Comparison of ENCODE assay signal across 21 cellular contexts in genomic region chr12:47041327-47041726, GRCh38. TPM values are rescaled to one million over a fixed set of nuclear protein-coding genes. Genes with fewer than 3 reads are reported as not detected.
DNase-seq lines count a peak whose midpoint lies in the region; TF ChIP-seq lines count a peak whose summit lies in the region.
"Had no signal": no experiment of that assay in that cellular context is flagged by ENCODE, and none has a peak within 500 bp of the region (broad histone marks: within the 10 kb centered on the region; RNA-seq: fewer than 3 reads in every experiment).

No MANE protein-coding gene starts in this region.

- H3K4me3 Mint-ChIP-seq in activated CD4-positive, alpha-beta memory T cell treated with anti-CD3 and anti-CD28 coated beads for 36 hours, result no peak overlapping the region
- no peak overlapping the region for H3K4me3 Mint-ChIP-seq in activated CD4-positive, alpha-beta memory T cell treated with anti-CD3 and anti-CD28 coated beads, Interleukin-2, amount 10 ng/mL, durations not matched to agents 7 days and 5 days
- H3K4me3 Mint-ChIP-seq in progenitor cell of endocrine pancreas (ENCODE audit: low read depth), result no peak overlapping the region
- H3K4me3 Mint-ChIP-seq: CD14-positive monocyte; CD4-positive, alpha-beta T cell; CD8-positive, alpha-beta memory T cell; GM23338; H9 had no signal

- peaks cover 3% of the 10 kb centered on the region for H3K27me3 Mint-ChIP-seq in activated CD4-positive, alpha-beta memory T cell treated with anti-CD3 and anti-CD28 coated beads for 36 hours
- H3K27me3 Mint-ChIP-seq in activated CD4-positive, alpha-beta memory T cell treated with anti-CD3 and anti-CD28 coated beads, Interleukin-2, amount 10 ng/mL, durations not matched to agents 7 days and 5 days, result peaks cover 11% of the 10 kb centered on the region
- no peaks in the 10 kb centered on the region for H3K27me3 Mint-ChIP-seq in progenitor cell of endocrine pancreas
- H3K27me3 Mint-ChIP-seq: CD4-positive, alpha-beta T cell had no signal

- H3K36me3 Mint-ChIP-seq in activated CD4-positive, alpha-beta memory T cell treated with anti-CD3 and anti-CD28 coated beads for 36 hours, result no peaks in the 10 kb centered on the region
- no peaks in the 10 kb centered on the region for H3K36me3 Mint-ChIP-seq in activated CD4-positive, alpha-beta memory T cell treated with anti-CD3 and anti-CD28 coated beads, Interleukin-2, amount 10 ng/mL, durations not matched to agents 7 days and 5 days (ENCODE audit: low read depth)
- H3K36me3 Mint-ChIP-seq in progenitor cell of endocrine pancreas (ENCODE audit: insufficient read depth), result peaks cover 5% of the 10 kb centered on the region
- H3K36me3 Mint-ChIP-seq: CD14-positive monocyte; CD8-positive, alpha-beta memory T cell had no signal

- no peak for TF ChIP-seq POLR2A in adrenal gland (IDR thresholded peaks at IDR 0.05)

- POLR2A ChIA-PET in activated CD4-positive, alpha-beta memory T cell treated with anti-CD3 and anti-CD28 coated beads for 36 hours (lab: Charles Lee), result no interaction called here
- POLR2A ChIA-PET in activated CD4-positive, alpha-beta memory T cell treated with anti-CD3 and anti-CD28 coated beads, Interleukin-2, amount 10 ng/mL, durations not matched to agents 7 days and 5 days (lab: Charles Lee), result no interaction called here

- H3K36me3 ChIP-seq in adrenal gland (replicated peaks in 1 of 2), result no peaks in the 10 kb centered on the region
- H3K36me3 ChIP-seq: BE2C; BLaER1 treated with 17β-estradiol and CSF1 and Interleukin-3, amounts not matched to agents 10 nM and 100 nM had no signal

- TF ChIP-seq CTCF in adrenal gland (IDR thresholded peaks at IDR 0.05) (no peak), progenitor cell of endocrine pancreas (IDR thresholded peaks at IDR 0.05; ENCODE audit: unreplicated experiment) (no peak)

- CTCF ChIA-PET in activated CD4-positive, alpha-beta memory T cell treated with anti-CD3 and anti-CD28 coated beads for 36 hours (lab: Charles Lee), result interaction anchor here (1.1 to 1.7 kb wide), 3 partner anchors 9 to 356 kb away, joined by 3 to 11 read pairs (median 3); no protein-coding TSS in a partner anchor
- CTCF ChIA-PET in activated CD4-positive, alpha-beta memory T cell treated with anti-CD3 and anti-CD28 coated beads, Interleukin-2, amount 10 ng/mL, durations not matched to agents 7 days and 5 days (lab: Charles Lee), result interaction anchor here (2.6 kb wide), 1 partner anchor 8 kb away, joined by 11 read pairs; no protein-coding TSS in a partner anchor

- peaks cover 0 to 5% of the 10 kb centered on the region in 2 donors for H3K4me1 ChIP-seq in adrenal gland (replicated peaks in 1 of 2)
- H3K4me1 ChIP-seq: BE2C had no signal

- H3K9me3 Mint-ChIP-seq in activated CD4-positive, alpha-beta memory T cell treated with anti-CD3 and anti-CD28 coated beads for 36 hours, result no peaks in the 10 kb centered on the region
- no peaks in the 10 kb centered on the region for H3K9me3 Mint-ChIP-seq in activated CD4-positive, alpha-beta memory T cell treated with anti-CD3 and anti-CD28 coated beads, Interleukin-2, amount 10 ng/mL, durations not matched to agents 7 days and 5 days
- H3K9me3 Mint-ChIP-seq in progenitor cell of endocrine pancreas (ENCODE audit: low read depth), result peaks cover 20% of the 10 kb centered on the region
- H3K9me3 Mint-ChIP-seq: CD4-positive, alpha-beta T cell; CD8-positive, alpha-beta memory T cell; GM23338 had no signal

- H3K4me1 Mint-ChIP-seq in activated CD4-positive, alpha-beta memory T cell treated with anti-CD3 and anti-CD28 coated beads for 36 hours (ENCODE audit: low read depth), result peaks cover 5% of the 10 kb centered on the region
- no peaks in the 10 kb centered on the region for H3K4me1 Mint-ChIP-seq in activated CD4-positive, alpha-beta memory T cell treated with anti-CD3 and anti-CD28 coated beads, Interleukin-2, amount 10 ng/mL, durations not matched to agents 7 days and 5 days
- peaks cover 15% of the 10 kb centered on the region for H3K4me1 Mint-ChIP-seq in progenitor cell of endocrine pancreas (ENCODE audit: low read depth)
- H3K4me1 Mint-ChIP-seq: CD8-positive, alpha-beta memory T cell; GM23338; H9 had no signal

- peak overlapping the region in 1 of 5 donors; percentile 33 for H3K27ac ChIP-seq in adrenal gland
- H3K27ac ChIP-seq: 22Rv1; BLaER1 treated with 17β-estradiol and CSF1 and Interleukin-3, amounts not matched to agents 10 nM and 100 nM had no signal

- intact Hi-C loops in activated CD4-positive, alpha-beta memory T cell treated with anti-CD3 and anti-CD28 coated beads for 36 hours (cut with micrococcal nuclease), result no loop called here
- intact Hi-C loops in adrenal gland (cut with DNase I), result no loop called here

- H3K4me3 ChIP-seq in adrenal gland, result no peak overlapping the region
- H3K4me3 ChIP-seq: BLaER1 treated with 17β-estradiol and CSF1 and Interleukin-3, amounts not matched to agents 10 nM and 100 nM; GM23338 had no signal

- DNase-seq in activated CD4-positive, alpha-beta memory T cell treated with anti-CD3 and anti-CD28 coated beads for 36 hours, result no peak
- DNase-seq in activated CD4-positive, alpha-beta memory T cell treated with anti-CD3 and anti-CD28 coated beads, Interleukin-2, amount 10 ng/mL, durations not matched to agents 7 days and 5 days, result no peak
- DNase-seq in adrenal gland, result peak; percentile 40 to 65 (median 50)
- no peak for DNase-seq in progenitor cell of endocrine pancreas (ENCODE audit: low spot score, unreplicated experiment)
- no peak for DNase-seq in NCI-H2107 treated with DMSO at 0.1 percent for 48 hours (lab: John Stamatoyannopoulos, UW; ENCODE audit: unreplicated experiment)
- no peak for DNase-seq in NCI-H2029 treated with DMSO at 0.1 percent for 48 hours (lab: John Stamatoyannopoulos, UW)
- no peak for DNase-seq in SW480 (ENCODE audit: low spot score)
- DNase-seq: ACHN; AML-193; BE2C; CD4-positive, alpha-beta T cell; CD8-positive, alpha-beta memory T cell; DMS 273 treated with DMSO at 0.1 percent for 48 hours; DMS79; EL; GDM1; H9 had no signal

- peak overlapping the region; percentile 28 for H3K27ac Mint-ChIP-seq in activated CD4-positive, alpha-beta memory T cell treated with anti-CD3 and anti-CD28 coated beads for 36 hours
- no peak overlapping the region for H3K27ac Mint-ChIP-seq in activated CD4-positive, alpha-beta memory T cell treated with anti-CD3 and anti-CD28 coated beads, Interleukin-2, amount 10 ng/mL, durations not matched to agents 7 days and 5 days
- H3K27ac Mint-ChIP-seq in progenitor cell of endocrine pancreas, result peak overlapping the region; percentile 81
- H3K27ac Mint-ChIP-seq: CD4-positive, alpha-beta T cell; CD8-positive, alpha-beta memory T cell; GM23338; H9 had no signal

- no peaks in the 10 kb centered on the region for H3K9me3 ChIP-seq in adrenal gland (replicated peaks in 1 of 3)
- H3K9me3 ChIP-seq: BE2C; BLaER1 treated with 17β-estradiol and CSF1 and Interleukin-3, amounts not matched to agents 10 nM and 100 nM had no signal

- WGBS in adrenal gland, 4 donors, result 42 to 72% (median 52%) methylated on average over 4 of the region's 4 CpGs

- no peaks in the 10 kb centered on the region for H3K27me3 ChIP-seq in adrenal gland
- H3K27me3 ChIP-seq: BE2C; BLaER1 treated with 17β-estradiol and CSF1 and Interleukin-3, amounts not matched to agents 10 nM and 100 nM had no signal

RNA-seq across cellular contexts. Expression of gene PCED1B, which starts 38.1 kb away (rescaled TPM):
- 100 to 1,000 TPM; 133 to 136 TPM for total RNA-seq in activated CD4-positive, alpha-beta memory T cell treated with anti-CD3 and anti-CD28 coated beads for 36 hours
- total RNA-seq in activated CD4-positive, alpha-beta memory T cell treated with anti-CD3 and anti-CD28 coated beads, Interleukin-2, amount 10 ng/mL, durations not matched to agents 7 days and 5 days, result 10 to 100 TPM; 57.1 to 62.2 TPM
- total RNA-seq in adrenal gland (100 to 1,000 TPM in 1 of 8 donors, 10 to 100 TPM in 7; 21.0 to 110 (median 51.1) TPM), progenitor cell of endocrine pancreas (0.91 and 1.1 TPM in 2 replicates)
- 10 to 100 TPM; 25.2 to 41.3 (median 31.5) TPM for polyA plus RNA-seq in adrenal gland

RNA-seq across cellular contexts. Expression of gene AMIGO2, which starts 38.4 kb away (rescaled TPM):
- total RNA-seq in activated CD4-positive, alpha-beta memory T cell treated with anti-CD3 and anti-CD28 coated beads for 36 hours, result 10 to 100 TPM; 12.4 to 13.6 TPM
- total RNA-seq in activated CD4-positive, alpha-beta memory T cell treated with anti-CD3 and anti-CD28 coated beads, Interleukin-2, amount 10 ng/mL, durations not matched to agents 7 days and 5 days, result 1 to 10 TPM; 6.6 to 7.1 TPM
- total RNA-seq in adrenal gland, result 10 to 100 TPM; 16.5 to 34.7 (median 28.8) TPM
- polyA plus RNA-seq in adrenal gland, result 10 to 100 TPM; 10.6 to 40.4 (median 22.7) TPM
- 9.3 and 10.7 TPM in 2 replicates for total RNA-seq in progenitor cell of endocrine pancreas

Comparison
In these comparisons a context has a peak if more than half of its experiments do, and no peak if none do; other contexts are left out.
1. DNase-seq: peak in adrenal gland (7 of 7); none in activated CD4-positive, alpha-beta memory T cell treated with anti-CD3 and anti-CD28 coated beads for 36 hours (single experiment), activated CD4-positive, alpha-beta memory T cell treated with anti-CD3 and anti-CD28 coated beads, Interleukin-2, amount 10 ng/mL, durations not matched to agents 7 days and 5 days (single experiment), progenitor cell of endocrine pancreas (single experiment), NCI-H2107 treated with DMSO at 0.1 percent for 48 hours (single experiment), NCI-H2029 treated with DMSO at 0.1 percent for 48 hours (single experiment) and SW480 (single experiment).
2. RNA of gene PCED1B, which starts 38.1 kb away (total RNA-seq): 133 to 136 TPM in activated CD4-positive, alpha-beta memory T cell treated with anti-CD3 and anti-CD28 coated beads for 36 hours, 57.1 to 62.2 TPM in activated CD4-positive, alpha-beta memory T cell treated with anti-CD3 and anti-CD28 coated beads, Interleukin-2, amount 10 ng/mL, durations not matched to agents 7 days and 5 days and 21.0 to 110 TPM in adrenal gland; 0.91 to 1.1 TPM in progenitor cell of endocrine pancreas; every median in the first group is over 10 times any median in the second.